ENCODE assay signal across 8 cellular contexts in genomic region chr5:97534166-97534565, GRCh38.
A peak's percentile ranks its signal among the peaks of the same experiment; 100 is the strongest.
DNase-seq lines count a peak whose midpoint lies in the region; ATAC-seq lines count a peak whose summit lies in the region.

No MANE protein-coding gene starts in this region.

- ATAC-seq in GM18861 (IDR thresholded peaks at IDR 0.05; ENCODE audit: unreplicated experiment), result peak; percentile 66
- peak; percentile 64 for ATAC-seq in HG02970 (IDR thresholded peaks at IDR 0.05; ENCODE audit: low FRiP score, unreplicated experiment)
- ATAC-seq in left colon, result peak; percentile 94

- intact Hi-C loops in left colon (cut with DNase I, micrococcal nuclease), result no loop called here

- DNase-seq in CMK (ENCODE audit: low read depth) (peak; percentile 52), NCI-H226 (peak; percentile 81), brain pericyte (ENCODE audit: low read depth, low spot score) (peak; percentile 80), left colon (peak in 1 of 2 donors; percentile 34), DMS79 treated with DMSO at 0.1 percent for 48 hours (lab: John Stamatoyannopoulos, UW) (no peak), T-helper 9 cell (no peak)

Comparison
In these comparisons a context has a peak if more than half of its experiments do, and no peak if none do; other contexts are left out.
1. DNase-seq: peak in CMK (single experiment), NCI-H226 (single experiment) and brain pericyte (single experiment); none in DMS79 treated with DMSO at 0.1 percent for 48 hours (single experiment) and T-helper 9 cell (single experiment).
2. Peak in every context shown above with its lines, with median percentiles within 50 percentile points of each other: ATAC-seq.